In genomic region chr11:133819114-133819513, GRCh38 we compare ENCODE assay signal across 30 cellular contexts. TPM values are rescaled to one million over a fixed set of nuclear protein-coding genes. Genes with fewer than 3 reads are reported as not detected.
"Had no signal": no experiment of that assay in that cellular context is flagged by ENCODE, and none has a peak within 500 bp of the region (broad histone marks: within the 10 kb centered on the region; RNA-seq: fewer than 3 reads in every experiment).

No MANE protein-coding gene starts in this region.

- H3K4me1 ChIP-seq: breast epithelium had no signal

- H3K27ac ChIP-seq: breast epithelium, KMS-11, PC-9, SK-N-MC, VCaP had no signal

- H3K4me3 Mint-ChIP-seq: activated CD4-positive, alpha-beta memory T cell treated with anti-CD3 and anti-CD28 coated beads for 36 hours; activated CD4-positive, alpha-beta T cell treated with anti-CD3 and anti-CD28 coated beads, Interleukin-2, amount 10 ng/mL, durations not matched to agents 7 days and 5 days; activated naive CD4-positive, alpha-beta T cell treated with anti-CD3 and anti-CD28 coated beads, Interleukin-2, amount 10 ng/mL, durations not matched to agents 7 days and 5 days; activated naive CD8-positive, alpha-beta T cell treated with anti-CD3 and anti-CD28 coated beads, Interleukin-2, amount 10 ng/mL, durations not matched to agents 7 days and 5 days; activated T-cell treated with anti-CD3 and anti-CD28 coated beads, Interleukin-2, amount 50 U/mL, for 72 hours; IgD-negative memory B cell had no signal

- H3K4me2 ChIP-seq: KMS-11, PC-9 had no signal

- H3K36me3 ChIP-seq: breast epithelium had no signal

- H3K4me1 Mint-ChIP-seq: activated CD4-positive, alpha-beta T cell treated with anti-CD3 and anti-CD28 coated beads, Interleukin-2, amount 10 ng/mL, durations not matched to agents 7 days and 5 days; activated naive CD4-positive, alpha-beta T cell treated with anti-CD3 and anti-CD28 coated beads, Interleukin-2, amount 10 ng/mL, durations not matched to agents 7 days and 5 days; activated naive CD8-positive, alpha-beta T cell treated with anti-CD3 and anti-CD28 coated beads, Interleukin-2, amount 10 ng/mL, durations not matched to agents 7 days and 5 days; IgD-negative memory B cell had no signal

- DNase-seq: activated CD4-positive, alpha-beta memory T cell treated with anti-CD3 and anti-CD28 coated beads for 36 hours; activated CD4-positive, alpha-beta T cell treated with anti-CD3 and anti-CD28 coated beads, Interleukin-2, amount 10 ng/mL, durations not matched to agents 7 days and 5 days; activated CD4-positive, CD25-positive, alpha-beta regulatory T cell; activated gamma-delta T cell treated with Interleukin-2 at 50 U/mL for 16 hours; activated naive CD4-positive, alpha-beta T cell treated with anti-CD3 and anti-CD28 coated beads, Interleukin-2, amount 10 ng/mL, durations not matched to agents 7 days and 5 days; activated naive CD8-positive, alpha-beta T cell treated with anti-CD3 and anti-CD28 coated beads, Interleukin-2, amount 10 ng/mL, durations not matched to agents 7 days and 5 days; activated T-cell treated with anti-CD3 and anti-CD28 coated beads, Interleukin-2, amount 50 U/mL, for 72 hours; aorta; central memory CD4-positive, alpha-beta T cell; NCI-H1048; NCI-H146; NCI-H187 treated with DMSO at 0.1 percent for 48 hours; NCI-H2081 treated with DMSO at 0.1 percent for 48 hours; NCI-H446 treated with DMSO at 0.1 percent for 48 hours; NCI-H524 treated with DMSO at 0.1 percent for 48 hours; NCI-H748 treated with DMSO at 0.1 percent for 48 hours; NK-92 treated with Interleukin-12 subunit alpha and Interleukin-12 subunit beta, amount 100 ng/mL, for 24 hours; PC-9; T-helper 1 cell had no signal

- H3K27me3 Mint-ChIP-seq: activated CD4-positive, alpha-beta memory T cell treated with anti-CD3 and anti-CD28 coated beads for 36 hours had no signal

- H3K9me3 Mint-ChIP-seq: activated CD4-positive, alpha-beta memory T cell treated with anti-CD3 and anti-CD28 coated beads for 36 hours; activated CD4-positive, alpha-beta T cell treated with anti-CD3 and anti-CD28 coated beads, Interleukin-2, amount 10 ng/mL, durations not matched to agents 7 days and 5 days; activated naive CD4-positive, alpha-beta T cell treated with anti-CD3 and anti-CD28 coated beads, Interleukin-2, amount 10 ng/mL, durations not matched to agents 7 days and 5 days; activated naive CD8-positive, alpha-beta T cell treated with anti-CD3 and anti-CD28 coated beads, Interleukin-2, amount 10 ng/mL, durations not matched to agents 7 days and 5 days; activated T-cell treated with anti-CD3 and anti-CD28 coated beads, Interleukin-2, amount 50 U/mL, for 72 hours; activated T-helper 2 cell treated with anti-CD3 and anti-CD28 coated beads, Interferon-gamma antibody, Interleukin-2, Interleukin-4, amounts not matched to agents 10 μg/mL and 5 μg/mL and 100 μg/mL, durations not matched to agents 14 hours and 24 hours and 36 hours had no signal

- ATAC-seq: activated T-cell treated with anti-CD3 and anti-CD28 coated beads, Interleukin-2, amount 50 U/mL, for 72 hours; Right ventricle myocardium inferior had no signal

- H2AFZ ChIP-seq: PC-9 had no signal

- H3K9ac ChIP-seq: KMS-11 had no signal

- H3K9me3 ChIP-seq: breast epithelium had no signal

- H3K4me3 ChIP-seq: breast epithelium, PC-9, SK-N-MC had no signal

- H3K27ac Mint-ChIP-seq: activated CD4-positive, alpha-beta memory T cell treated with anti-CD3 and anti-CD28 coated beads for 36 hours; activated CD4-positive, alpha-beta T cell treated with anti-CD3 and anti-CD28 coated beads, Interleukin-2, amount 10 ng/mL, durations not matched to agents 7 days and 5 days; activated naive CD4-positive, alpha-beta T cell treated with anti-CD3 and anti-CD28 coated beads, Interleukin-2, amount 10 ng/mL, durations not matched to agents 7 days and 5 days; activated naive CD8-positive, alpha-beta T cell treated with anti-CD3 and anti-CD28 coated beads, Interleukin-2, amount 10 ng/mL, durations not matched to agents 7 days and 5 days; activated T-cell treated with anti-CD3 and anti-CD28 coated beads, Interleukin-2, amount 50 U/mL, for 72 hours; activated T-helper 2 cell treated with anti-CD3 and anti-CD28 coated beads, Interferon-gamma antibody, Interleukin-2, Interleukin-4, amounts not matched to agents 10 μg/mL and 5 μg/mL and 100 μg/mL, durations not matched to agents 14 hours and 24 hours and 36 hours; IgD-negative memory B cell had no signal

- H3K36me3 Mint-ChIP-seq: activated CD4-positive, alpha-beta memory T cell treated with anti-CD3 and anti-CD28 coated beads for 36 hours; activated naive CD4-positive, alpha-beta T cell treated with anti-CD3 and anti-CD28 coated beads, Interleukin-2, amount 10 ng/mL, durations not matched to agents 7 days and 5 days; activated naive CD8-positive, alpha-beta T cell treated with anti-CD3 and anti-CD28 coated beads, Interleukin-2, amount 10 ng/mL, durations not matched to agents 7 days and 5 days; IgD-negative memory B cell had no signal

RNA-seq across cellular contexts. Expression of gene SPATA19, which starts 26.2 kb away (rescaled TPM):
- total RNA-seq: activated CD4-positive, alpha-beta memory T cell treated with anti-CD3 and anti-CD28 coated beads for 36 hours; activated CD4-positive, alpha-beta T cell treated with anti-CD3 and anti-CD28 coated beads, Interleukin-2, amount 10 ng/mL, durations not matched to agents 7 days and 5 days; activated naive CD8-positive, alpha-beta T cell treated with anti-CD3 and anti-CD28 coated beads, Interleukin-2, amount 10 ng/mL, durations not matched to agents 7 days and 5 days; activated T-cell treated with anti-CD3 and anti-CD28 coated beads, Interleukin-2, amount 50 U/mL, for 72 hours; activated T-helper 2 cell treated with anti-CD3 and anti-CD28 coated beads, Interferon-gamma antibody, Interleukin-2, Interleukin-4, amounts not matched to agents 10 μg/mL and 5 μg/mL and 100 μg/mL, durations not matched to agents 14 hours and 24 hours and 36 hours; aorta; breast epithelium; chondrocyte; MCF 10A; PC-9; Right ventricle myocardium inferior; RPMI7951; T-helper 2 cell treated with Interferon-gamma antibody and Interleukin-4, amounts not matched to agents 100 ng/mL and 5 ng/mL, for 36 hours had no signal
